ENCODE assay signal across 22 cellular contexts in the genomic region with DNA sequence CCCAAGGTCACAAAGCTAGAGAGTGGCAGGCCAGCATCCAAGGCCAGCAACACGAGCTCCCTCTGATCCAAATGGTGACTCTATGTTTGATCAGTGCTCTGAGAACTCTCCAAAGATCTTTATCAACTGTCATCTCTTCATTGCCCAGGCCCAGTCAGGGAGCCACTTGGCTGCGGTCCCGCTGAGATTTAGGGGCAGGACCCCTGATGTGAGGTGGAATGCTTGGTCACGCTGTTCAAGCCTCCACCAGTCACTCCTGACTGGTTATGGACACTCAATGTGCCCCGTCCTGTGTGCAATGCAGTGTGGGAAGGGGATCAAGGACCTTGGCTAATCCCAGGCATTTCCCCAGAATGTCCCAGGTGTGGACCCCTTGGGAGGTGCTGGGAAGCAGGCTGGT. TPM values are rescaled to one million over a fixed set of nuclear protein-coding genes. Genes with fewer than 3 reads are reported as not detected.
"Had no signal": no experiment of that assay in that cellular context is flagged by ENCODE, and none has a peak within 500 bp of the region (broad histone marks: within the 10 kb centered on the region; RNA-seq: fewer than 3 reads in every experiment).

No MANE protein-coding gene starts in this region.

- ATAC-seq: activated CD8-positive, alpha-beta T cell treated with anti-CD3 and anti-CD28 coated beads for 36 hours; activated T-helper 17 cell treated with anti-CD3 and anti-CD28 coated beads, Interleukin-2, amount 50 U/mL, for 72 hours; left cardiac atrium; natural killer cell; stimulated activated memory B cell treated with anti-CD40 and anti-IgM and Interleukin-4, amounts not matched to agents 10 μg/mL and 1 μg/mL and 100 μg/mL, for 72 hours had no signal

- H3K27me3 ChIP-seq: sigmoid colon, thyroid gland, uterus had no signal

- DNase-seq: activated CD4-positive, alpha-beta T cell treated with anti-CD3 and anti-CD28 coated beads for 4 hours; activated CD8-positive, alpha-beta T cell treated with anti-CD3 and anti-CD28 coated beads for 36 hours; activated naive CD4-positive, alpha-beta T cell; activated naive CD8-positive, alpha-beta T cell treated with anti-CD3 and anti-CD28 coated beads, Interleukin-2, amount 10 ng/mL, durations not matched to agents 7 days and 5 days; activated T-cell treated with anti-CD3 and anti-CD28 coated beads, Interleukin-2, amount 50 U/mL, for 1 hour; caudate nucleus; dorsolateral prefrontal cortex; foreskin fibroblast; left cardiac atrium; natural killer cell; sigmoid colon; spleen; stimulated activated CD4-positive, alpha-beta T cell treated with anti-CD3 and anti-CD28 coated beads, Interleukin-4, amount 100 ng/mL, for 4 hours; thyroid gland; uterus had no signal

- H3K9me3 ChIP-seq: sigmoid colon, spleen, thyroid gland, uterus had no signal

- H3K4me1 ChIP-seq: sigmoid colon, thyroid gland, uterus had no signal

- H3K27ac ChIP-seq: dorsolateral prefrontal cortex, epithelial cell of prostate, sigmoid colon, thyroid gland, uterus had no signal

- H3K36me3 ChIP-seq: sigmoid colon, spleen, thyroid gland, uterus had no signal

- H3K4me3 ChIP-seq: dorsolateral prefrontal cortex, sigmoid colon, thyroid gland, uterus had no signal

RNA-seq across cellular contexts. Expression of gene TCL1B, which starts 19.8 kb away (rescaled TPM):
- total RNA-seq: activated CD8-positive, alpha-beta T cell treated with anti-CD3 and anti-CD28 coated beads for 36 hours; activated naive CD8-positive, alpha-beta T cell treated with anti-CD3 and anti-CD28 coated beads, Interleukin-2, amount 10 ng/mL, durations not matched to agents 7 days and 5 days; activated T-helper 17 cell treated with anti-CD3 and anti-CD28 coated beads, Interleukin-2, amount 50 U/mL, for 72 hours; dorsolateral prefrontal cortex; glomerular endothelial cell; left cardiac atrium; lower leg skin; mesenteric fat pad; natural killer cell; sigmoid colon; subcutaneous adipose tissue; thyroid gland had no signal

RNA-seq across cellular contexts. Expression of gene TCL1A, which starts 47.5 kb away (rescaled TPM):
- total RNA-seq: activated T-helper 17 cell treated with anti-CD3 and anti-CD28 coated beads, Interleukin-2, amount 50 U/mL, for 72 hours; glomerular endothelial cell; left cardiac atrium; lower leg skin; mesenteric fat pad; sigmoid colon; subcutaneous adipose tissue; thyroid gland had no signal
